In the genomic region with DNA sequence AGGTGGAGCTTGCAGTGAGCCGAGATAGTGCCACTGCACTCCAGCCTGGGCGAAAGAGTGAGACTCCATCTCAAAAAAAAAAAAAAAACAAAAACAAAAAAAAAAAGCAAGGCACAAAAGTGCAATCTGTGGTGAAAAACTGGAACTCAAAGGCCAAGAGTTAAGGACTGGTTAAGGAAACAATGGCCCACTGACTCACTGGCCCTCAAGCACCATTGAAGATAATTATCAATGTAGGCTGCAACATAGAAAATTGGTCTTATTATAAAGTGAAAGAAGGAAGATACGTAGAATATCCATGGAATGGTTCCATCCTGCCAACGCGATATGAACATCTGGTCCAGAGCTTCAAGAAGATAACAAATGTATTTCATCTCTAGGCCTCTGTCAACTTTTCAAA, we compare ENCODE assay signal across 22 cellular contexts.
"Had no signal": no experiment of that assay in that cellular context is flagged by ENCODE, and none has a peak within 500 bp of the region (broad histone marks: within the 10 kb centered on the region; RNA-seq: fewer than 3 reads in every experiment).

No MANE protein-coding gene starts in this region.

- H3K27me3 ChIP-seq: gastrocnemius medialis, neural progenitor cell, testis, vagina had no signal

- H3K27ac ChIP-seq: gastrocnemius medialis, heart right ventricle, left lung, neural progenitor cell, prostate gland, sigmoid colon, testis, tibial artery, vagina had no signal

- ATAC-seq: gastrocnemius medialis; heart right ventricle; left cardiac atrium; left lung; mucosa of descending colon; right cardiac atrium; stimulated activated memory B cell treated with anti-CD40 and anti-IgM and Interleukin-4, amounts not matched to agents 10 μg/mL and 1 μg/mL and 100 μg/mL, for 72 hours; stimulated activated naive CD8-positive, alpha-beta T cell treated with anti-CD3 and anti-CD28 coated beads, Interleukin-15, Interleukin-2, amounts not matched to agents 100 U/mL and 50 U/mL, for 24 hours had no signal

- H3K4me1 ChIP-seq: gastrocnemius medialis, heart right ventricle, neural progenitor cell, prostate gland, sigmoid colon, testis, vagina had no signal

- H3K9me3 ChIP-seq: gastrocnemius medialis, heart right ventricle, left lung, mucosa of descending colon, prostate gland, sigmoid colon, testis, tibial artery, vagina had no signal

- DNase-seq: dorsolateral prefrontal cortex; effector CD4-positive, alpha-beta T cell; gastrocnemius medialis; heart right ventricle; hippocampal formation; left cardiac atrium; left lung; mesenchymal stem cell; mucosa of descending colon; naive B cell; right cardiac atrium; sigmoid colon; stimulated activated CD4-positive, alpha-beta T cell treated with anti-CD3 and anti-CD28 coated beads, Interleukin-2, amount 100 ng/mL, for 24 hours; stimulated activated CD4-positive, alpha-beta T cell treated with anti-CD3 and anti-CD28 coated beads, Interleukin-4, amount 100 ng/mL, for 4 hours; stimulated activated naive CD8-positive, alpha-beta T cell treated with anti-CD3 and anti-CD28 coated beads, Interleukin-15, Interleukin-2, amounts not matched to agents 100 U/mL and 50 U/mL, for 24 hours; substantia nigra; testis; tibial artery had no signal

- H3K4me3 ChIP-seq: dorsolateral prefrontal cortex, gastrocnemius medialis, heart right ventricle, left lung, mucosa of descending colon, neural progenitor cell, prostate gland, sigmoid colon, testis, tibial artery, vagina had no signal

- H3K36me3 ChIP-seq: gastrocnemius medialis, heart right ventricle, left lung, neural progenitor cell, prostate gland, sigmoid colon, tibial artery, vagina had no signal
